Comparison of ENCODE assay signal across 8 cellular contexts in the genomic region with DNA sequence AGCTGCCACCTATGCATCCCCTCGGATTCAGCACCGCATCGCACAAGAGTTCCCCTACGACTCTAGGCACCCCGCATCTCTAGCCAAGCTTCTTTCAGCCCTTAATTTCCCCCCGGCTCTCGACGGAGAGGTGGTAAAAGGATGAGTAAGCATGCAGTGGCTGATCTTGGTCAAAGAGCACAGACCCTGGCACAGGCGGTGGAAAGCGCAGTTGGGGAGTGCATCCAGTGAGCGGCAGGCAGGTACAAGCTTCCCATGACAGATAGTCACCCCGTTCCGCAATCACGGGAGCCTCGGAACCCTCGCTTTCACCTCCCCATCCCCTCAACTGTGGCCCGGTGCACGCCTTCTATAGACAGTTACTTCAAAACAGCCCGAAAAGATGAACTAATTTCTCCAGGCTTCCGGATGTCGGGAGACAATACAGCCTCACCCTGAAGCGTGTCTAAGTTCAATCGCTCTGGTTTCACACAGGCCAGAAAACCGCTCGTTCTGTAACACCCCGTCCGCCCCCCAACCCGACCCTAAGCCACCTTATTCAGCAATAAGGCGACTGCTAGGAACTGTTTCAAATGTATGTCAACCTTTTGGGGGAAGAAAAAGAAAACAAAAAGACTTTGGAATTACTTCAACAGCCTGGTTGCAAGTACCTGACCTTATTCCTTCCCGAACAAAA. TPM values are rescaled to one million over a fixed set of nuclear protein-coding genes. Genes with fewer than 3 reads are reported as not detected.
DNase-seq lines count a peak whose midpoint lies in the region; ATAC-seq and TF ChIP-seq lines count a peak whose summit lies in the region.

No MANE protein-coding gene starts in this region.

- H2AFZ ChIP-seq in OCI-LY3 (ENCODE audit: low read depth, low read length): no peak overlapping the region

- H3K27ac ChIP-seq in OCI-LY3 (ENCODE audit: low read length) (peak overlapping the region; percentile 73), neutrophil (peak overlapping the region; percentile 98), temporal lobe (ENCODE audit: low read depth, low read length) (peak overlapping the region; percentile 48)

- peak overlapping the region; percentile 75 for H3K4me2 ChIP-seq in OCI-LY3 (ENCODE audit: low read length)

- H3K27me3 ChIP-seq in OCI-LY3 (ENCODE audit: low read depth, low read length) (no peaks in the 10 kb centered on the region), neutrophil (peaks cover 6% of the 10 kb centered on the region)

- H3K9me3 ChIP-seq in OCI-LY3 (ENCODE audit: insufficient read depth, low read length) (no peaks in the 10 kb centered on the region), neutrophil (no peaks in the 10 kb centered on the region)

- no peak for ATAC-seq in GM21447 (IDR thresholded peaks at IDR 0.05; ENCODE audit: unreplicated experiment)
- ATAC-seq in HG02588 (IDR thresholded peaks at IDR 0.05; ENCODE audit: unreplicated experiment): no peak

- H3K9ac ChIP-seq in OCI-LY3 (ENCODE audit: low read length): peak overlapping the region; percentile 89

- H3K4me1 ChIP-seq in OCI-LY3 (ENCODE audit: low read length) (peaks cover 13% of the 10 kb centered on the region), neutrophil (ENCODE audit: control insufficient read depth in 1 of 2, insufficient read depth in 1 of 2, low read depth in 1 of 2, low read length in 1 of 2) (peaks cover 32 to 37% of the 10 kb centered on the region in 2 experiments)

- H4K20me1 ChIP-seq in OCI-LY3 (ENCODE audit: insufficient read depth, low read length): peaks cover 55% of the 10 kb centered on the region

- H3K36me3 ChIP-seq in OCI-LY3 (replicated peaks; ENCODE audit: low read depth, low read length): peaks cover 12% of the 10 kb centered on the region
- H3K36me3 ChIP-seq in neutrophil: no peaks in the 10 kb centered on the region

- peak; percentile 20 to 29 for DNase-seq in activated T-helper 1 cell treated with anti-CD3 and anti-CD28 coated beads, Interleukin-2, amount 50 U/mL, for 16 hours (ENCODE audit: low read depth in 1 of 2, low spot score in 1 of 2)
- DNase-seq in fibroblast of villous mesenchyme (ENCODE audit: low read depth): peak; percentile 59

- H3K4me3 ChIP-seq in GM12875 (ENCODE audit: low read depth, low read length): peak overlapping the region; percentile 79
- peak overlapping the region; percentile 98 for H3K4me3 ChIP-seq in OCI-LY3 (ENCODE audit: low read length)
- peak overlapping the region; percentile 74 for H3K4me3 ChIP-seq in fibroblast of villous mesenchyme (ENCODE audit: low read depth, low read length)
- H3K4me3 ChIP-seq in neutrophil (ENCODE audit: low read depth in 1 of 2, low read length in 1 of 2): peak overlapping the region; percentile 72 to 76

- peaks cover 65% of the 10 kb centered on the region for H3K79me2 ChIP-seq in OCI-LY3 (ENCODE audit: low read length)

- no peak for TF ChIP-seq CTCF in GM12875 (IDR thresholded peaks at IDR 0.05; ENCODE audit: borderline replicate concordance, insufficient read depth, low read depth, low read length)
- TF ChIP-seq CTCF in OCI-LY3 (IDR thresholded peaks at IDR 0.05; ENCODE audit: low read depth, low read length): no peak
- no peak for TF ChIP-seq CTCF in fibroblast of villous mesenchyme (IDR thresholded peaks at IDR 0.05; ENCODE audit: insufficient read depth, low read depth, low read length)
- TF ChIP-seq CTCF in neutrophil (IDR thresholded peaks at IDR 0.05): no peak

RNA-seq across cellular contexts. Expression of gene RHEB, which starts 1.5 kb away (rescaled TPM):
- 52.2 and 79.5 TPM in 2 replicates for total RNA-seq in fibroblast of villous mesenchyme
- total RNA-seq in temporal lobe: 68.1 TPM

Comparison
In these comparisons a context has a peak if more than half of its experiments do, and no peak if none do; other contexts are left out.
1. H3K27ac ChIP-seq: peak in every context shown above with its lines; median percentile 98 in neutrophil; 73 in OCI-LY3; 48 in temporal lobe.